In genomic region chr17:38853292-38854219, GRCh38 we compare ENCODE assay signal across 1 cellular context.
TF ChIP-seq lines count a peak whose summit lies in the region.

Gene RPL23, minus strand, starts transcription at chr17:38853721. Its CDS starts 11 bp downstream, at chr17:38853710.

TF ChIP-seq in HepG2, 621 proteins besides CTCF, POLR2A, EP300 and RAD21 (continued from another document):
- 0 out of 2 replicates have a peak, but pooled peaks have one; percentile 26 for TF ChIP-seq ZNF512 (CRISPR knock-in tag; IDR thresholded peaks at IDR 0.05)
- TF ChIP-seq ZNF18 (CRISPR knock-in tag; IDR thresholded peaks at IDR 0.05; ENCODE audit: insufficient replicate concordance), result peak; percentile 92
- TF ChIP-seq ZNF772 (CRISPR knock-in tag; IDR thresholded peaks at IDR 0.05), result peak; percentile 97
- TF ChIP-seq USF2 (IDR thresholded peaks at IDR 0.05; ENCODE audit: low read depth, low read length), result peak; percentile 96
- TF ChIP-seq USF2 (CRISPR knock-in tag; IDR thresholded peaks at IDR 0.05; ENCODE audit: borderline replicate concordance), result peak; percentile 99
- no peak for TF ChIP-seq TCF12 (IDR thresholded peaks at IDR 0.05)
- TF ChIP-seq TCF12 (CRISPR knock-in tag; IDR thresholded peaks at IDR 0.05), result no peak
- no peak; the same call in none of the 2 replicates for TF ChIP-seq PATZ1 (CRISPR knock-in tag; IDR thresholded peaks at IDR 0.05)
- TF ChIP-seq TBX2 (CRISPR knock-in tag; IDR thresholded peaks at IDR 0.05; ENCODE audit: borderline replicate concordance), result peak; percentile 89
- no peak; the same call in 1 of the 2 replicates for TF ChIP-seq ZC3H4 (CRISPR knock-in tag; IDR thresholded peaks at IDR 0.05; ENCODE audit: borderline replicate concordance)
- TF ChIP-seq ZBTB4 (CRISPR knock-in tag; IDR thresholded peaks at IDR 0.05; ENCODE audit: borderline replicate concordance), result peak; percentile 88; the same call in 1 of the 2 replicates
- peak; percentile 80; the same call in 1 of the 2 replicates for TF ChIP-seq ZNF138 (CRISPR knock-in tag; IDR thresholded peaks at IDR 0.05; ENCODE audit: low read depth)
- TF ChIP-seq ZNF3 (CRISPR knock-in tag; IDR thresholded peaks at IDR 0.05), result no peak
- no peak; the same call in 1 of the 2 replicates for TF ChIP-seq ZNF484 (CRISPR knock-in tag; IDR thresholded peaks at IDR 0.05; ENCODE audit: borderline replicate concordance, low read depth)
- peak; percentile 37 for TF ChIP-seq TEAD3 (CRISPR knock-in tag; optimal IDR thresholded peaks at IDR 0.05; ENCODE audit: borderline replicate concordance)
- TF ChIP-seq ZNF569 (CRISPR knock-in tag; IDR thresholded peaks at IDR 0.05; ENCODE audit: borderline replicate concordance), result 0 out of 2 replicates have a peak, but pooled peaks have one; percentile 38
- TF ChIP-seq HOXA9 (CRISPR knock-in tag; IDR thresholded peaks at IDR 0.05; ENCODE audit: borderline replicate concordance), result peak; percentile 97
- TF ChIP-seq ZNF510 (CRISPR knock-in tag; IDR thresholded peaks at IDR 0.05; ENCODE audit: low read depth), result peak; percentile 89
- peak; percentile 82 for TF ChIP-seq NKX3-1 (CRISPR knock-in tag; IDR thresholded peaks at IDR 0.05)
- peak; percentile 97 for TF ChIP-seq STAT6 (CRISPR knock-in tag; IDR thresholded peaks at IDR 0.05; ENCODE audit: borderline replicate concordance)
- TF ChIP-seq SRSF4 (IDR thresholded peaks at IDR 0.05; ENCODE audit: low read depth, low read length, poor library complexity, severe bottlenecking), result no peak
- TF ChIP-seq PHF5A (CRISPR knock-in tag; IDR thresholded peaks at IDR 0.05; ENCODE audit: low read depth, unreplicated experiment), result peak; percentile 57
- TF ChIP-seq ZNF678 (CRISPR knock-in tag; IDR thresholded peaks at IDR 0.05), result peak; percentile 62; the same call in 1 of the 2 replicates
- TF ChIP-seq PBX2 (CRISPR knock-in tag; IDR thresholded peaks at IDR 0.05), result no peak
- 0 out of 2 replicates have a peak, but pooled peaks have one; percentile 26 for TF ChIP-seq SIX1 (CRISPR knock-in tag; IDR thresholded peaks at IDR 0.05; ENCODE audit: borderline replicate concordance)
- TF ChIP-seq SOX13 (IDR thresholded peaks at IDR 0.05), result 0 out of 2 replicates have a peak, but pooled peaks have one; percentile 10
- peak in 1 of 2 experiments; percentile 59; a peak in 1 of 4 replicates for TF ChIP-seq SOX13 (CRISPR knock-in tag; conservative IDR thresholded peaks at IDR 0.05 in 1 of 2, IDR thresholded peaks at IDR 0.05 in 1 of 2)
- TF ChIP-seq ZNF775 (CRISPR knock-in tag; IDR thresholded peaks at IDR 0.05; ENCODE audit: borderline replicate concordance), result no peak; the same call in 1 of the 2 replicates
- TF ChIP-seq NFKB2 (CRISPR knock-in tag; IDR thresholded peaks at IDR 0.05; ENCODE audit: borderline replicate concordance), result peak; percentile 99
- TF ChIP-seq FOXM1 (CRISPR knock-in tag; IDR thresholded peaks at IDR 0.05), result peak; percentile 45; the same call in 1 of the 2 replicates
- TF ChIP-seq CEBPB (IDR thresholded peaks at IDR 0.05; ENCODE audit: borderline replicate concordance, low read depth, low read length), result peak; percentile 99
- TF ChIP-seq RBM39 (IDR thresholded peaks at IDR 0.05; ENCODE audit: low read depth, low read length, poor library complexity, severe bottlenecking), result peak; percentile 96
- peak; percentile 78; the same call in 1 of the 2 replicates for TF ChIP-seq E2F5 (CRISPR knock-in tag; conservative IDR thresholded peaks at IDR 0.05)
- TF ChIP-seq ZNF572 (CRISPR knock-in tag; IDR thresholded peaks at IDR 0.05), result 0 out of 2 replicates have a peak, but pooled peaks have one; percentile 41
- TF ChIP-seq RBAK (CRISPR knock-in tag; IDR thresholded peaks at IDR 0.05), result no peak
- TF ChIP-seq ZNF367 (CRISPR knock-in tag; IDR thresholded peaks at IDR 0.05; ENCODE audit: borderline replicate concordance), result peak; percentile 78; the same call in 1 of the 2 replicates
- peak; percentile 83 for TF ChIP-seq ATF7 (IDR thresholded peaks at IDR 0.05)
- TF ChIP-seq ATF7 (CRISPR knock-in tag; IDR thresholded peaks at IDR 0.05), result peak; percentile 91
- peak; percentile 95 for TF ChIP-seq ZFP90 (CRISPR knock-in tag; IDR thresholded peaks at IDR 0.05; ENCODE audit: borderline replicate concordance)
- no peak; the same call in 1 of the 2 replicates for TF ChIP-seq TEAD2 (CRISPR knock-in tag; IDR thresholded peaks at IDR 0.05)
- TF ChIP-seq DRAP1 (CRISPR knock-in tag; IDR thresholded peaks at IDR 0.05), result peak; percentile 98
- TF ChIP-seq ZNF274 (CRISPR knock-in tag; IDR thresholded peaks at IDR 0.05), result peak; percentile 98
- peak; percentile 32; the same call in 1 of the 2 replicates for TF ChIP-seq ZNF83 (CRISPR knock-in tag; IDR thresholded peaks at IDR 0.05; ENCODE audit: borderline replicate concordance)
- 0 out of 2 replicates have a peak, but pooled peaks have one; percentile 37 for TF ChIP-seq FLYWCH1 (CRISPR knock-in tag; IDR thresholded peaks at IDR 0.05)
- TF ChIP-seq ZNF251 (CRISPR knock-in tag; IDR thresholded peaks at IDR 0.05), result peak; percentile 74; the same call in 1 of the 2 replicates
- TF ChIP-seq SAFB2 (CRISPR knock-in tag; IDR thresholded peaks at IDR 0.05; ENCODE audit: borderline replicate concordance, low read depth), result peak; percentile 75; the same call in 1 of the 2 replicates
- TF ChIP-seq ZNF20 (CRISPR knock-in tag; IDR thresholded peaks at IDR 0.05), result no peak
- TF ChIP-seq MAFF (IDR thresholded peaks at IDR 0.05; ENCODE audit: low read depth, low read length), result no peak
- TF ChIP-seq ZNF296 (CRISPR knock-in tag; conservative IDR thresholded peaks at IDR 0.05), result no peak
- TF ChIP-seq HNRNPK (IDR thresholded peaks at IDR 0.05; ENCODE audit: low read depth, low read length, poor library complexity, severe bottlenecking), result no peak
- TF ChIP-seq ZNF780A (CRISPR knock-in tag; IDR thresholded peaks at IDR 0.05), result peak; percentile 95
